Comparison of ENCODE assay signal across 10 cellular contexts in the genomic region with DNA sequence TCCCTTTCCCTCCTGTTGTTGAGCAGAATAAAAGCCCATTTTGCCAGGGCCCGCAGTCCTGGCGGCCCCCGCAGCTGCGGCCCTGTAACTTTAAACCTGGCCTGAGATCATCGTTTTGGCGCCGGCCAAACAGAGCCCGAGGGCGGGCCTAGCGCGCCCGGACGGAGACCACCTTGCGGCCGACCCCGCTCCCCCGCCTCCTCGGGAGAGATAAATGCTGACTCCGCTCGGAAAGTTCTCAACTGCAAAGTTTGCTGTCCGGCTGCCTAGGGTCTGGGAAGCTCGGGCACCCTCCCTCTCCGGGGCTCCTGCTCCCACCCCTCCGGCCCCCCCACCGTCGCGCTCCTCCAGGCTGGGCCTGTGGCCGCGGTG. TPM values are rescaled to one million over a fixed set of nuclear protein-coding genes. Genes with fewer than 3 reads are reported as not detected.
DNase-seq lines count a peak whose midpoint lies in the region; TF ChIP-seq lines count a peak whose summit lies in the region.
"Had no signal": no experiment of that assay in that cellular context is flagged by ENCODE, and none has a peak within 500 bp of the region (broad histone marks: within the 10 kb centered on the region; RNA-seq: fewer than 3 reads in every experiment).

A gene with protein sequence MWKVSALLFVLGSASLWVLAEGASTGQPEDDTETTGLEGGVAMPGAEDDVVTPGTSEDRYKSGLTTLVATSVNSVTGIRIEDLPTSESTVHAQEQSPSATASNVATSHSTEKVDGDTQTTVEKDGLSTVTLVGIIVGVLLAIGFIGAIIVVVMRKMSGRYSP (plus strand): TSS at position 241 of the 372 bp plus-strand sequence. CDS start 202 bp downstream, outside the sequence.

- H3F3A ChIP-seq in GM23248 (ENCODE audit: insufficient read depth), result no peaks in the 10 kb centered on the region

- H3K27ac Mint-ChIP-seq in chondrocyte (ENCODE audit: unreplicated experiment), result no peak within 1 kb of the TSS

- no peaks in the 10 kb centered on the region for H3K9me2 ChIP-seq in GM23248 (ENCODE audit: insufficient read depth)

- peak; percentile 44 for DNase-seq in GM23248
- DNase-seq in chondrocyte (ENCODE audit: low spot score), result no peak
- DNase-seq in retina, result peak; percentile 69
- DNase-seq in occipital lobe (lab: John Stamatoyannopoulos, UW), result no peak
- no peak for DNase-seq in activated CD8-positive, alpha-beta memory T cell treated with anti-CD3 and anti-CD28 coated beads for 24 hours
- no peak for DNase-seq in NCI-H1417 treated with DMSO at 0.1 percent for 48 hours (lab: John Stamatoyannopoulos, UW)
- no peak for DNase-seq in NAMALWA (ENCODE audit: low spot score)

- H3K9ac ChIP-seq in GM23248, result peak within 1 kb of the TSS; percentile 73
- H3K9ac ChIP-seq in iPS-18a (ENCODE audit: low read length), result peak within 1 kb of the TSS; percentile 78

- H3K4me3 Mint-ChIP-seq in chondrocyte (ENCODE audit: unreplicated experiment), result peak within 1 kb of the TSS; percentile 66
- H3K4me3 Mint-ChIP-seq: IgD-negative memory B cell had no signal

- 2 to 3% methylated on average over 25 to 28 of the region's 29 CpGs for WGBS in GM23248 (ENCODE audit: low coverage in 1 of 2, low lambda C conversion rate in 2 of 2, missing lambda C conversion rate in 2 of 2), 2 experiments

- H3K4me2 ChIP-seq in GM23248 (ENCODE audit: unreplicated experiment), result peak within 1 kb of the TSS; percentile 85

- no peaks in the 10 kb centered on the region for H3K36me3 Mint-ChIP-seq in chondrocyte (ENCODE audit: low read depth)
- H3K36me3 Mint-ChIP-seq: IgD-negative memory B cell had no signal

- H3K27ac ChIP-seq in GM23248, result no peak within 1 kb of the TSS
- H3K27ac ChIP-seq in iPS-18a (ENCODE audit: low read length), result no peak within 1 kb of the TSS
- H3K27ac ChIP-seq: neutrophil had no signal

- H3K4me3 ChIP-seq in GM23248 (peak within 1 kb of the TSS; percentile 71), iPS-18a (ENCODE audit: low read length) (peak within 1 kb of the TSS; percentile 90)

- no peaks in the 10 kb centered on the region for H3K79me2 ChIP-seq in GM23248 (ENCODE audit: insufficient read depth)

- H3K27me3 ChIP-seq in GM23248 (replicated peaks; ENCODE audit: insufficient read depth), result no peaks in the 10 kb centered on the region
- peaks cover 17% of the 10 kb centered on the region for H3K27me3 ChIP-seq in iPS-18a (ENCODE audit: control insufficient read depth, insufficient read depth, low read length)

- H2AFZ ChIP-seq in GM23248, result peak within 1 kb of the TSS; percentile 85

- H3K9me3 Mint-ChIP-seq in chondrocyte (ENCODE audit: low read depth), result no peaks in the 10 kb centered on the region

- no peak for TF ChIP-seq CTCF in chondrocyte (IDR thresholded peaks at IDR 0.05)

- in situ Hi-C loops in GM23248 (cut with MboI), result no loop called here

- peaks cover 36% of the 10 kb centered on the region for H3K27me3 Mint-ChIP-seq in chondrocyte (ENCODE audit: low read depth)

- H3K36me3 ChIP-seq in GM23248 (ENCODE audit: low read depth), result no peaks in the 10 kb centered on the region
- H3K36me3 ChIP-seq in iPS-18a (ENCODE audit: control insufficient read depth, low read depth, low read length), result no peaks in the 10 kb centered on the region
- H3K36me3 ChIP-seq: neutrophil had no signal

- H3K4me1 Mint-ChIP-seq in chondrocyte (ENCODE audit: low read depth), result peaks cover 5% of the 10 kb centered on the region
- H3K4me1 Mint-ChIP-seq: IgD-negative memory B cell had no signal

- H3K9me3 ChIP-seq in GM23248 (ENCODE audit: low read depth), result no peaks in the 10 kb centered on the region
- no peaks in the 10 kb centered on the region for H3K9me3 ChIP-seq in iPS-18a (ENCODE audit: control insufficient read depth, low read depth, low read length)
- H3K9me3 ChIP-seq: neutrophil had no signal

- 0 out of 2 replicates have a peak, but pooled peaks cover 7% of the 10 kb centered on the region for H3K4me1 ChIP-seq in GM23248 (ENCODE audit: insufficient read depth)
- peaks cover 32% of the 10 kb centered on the region for H3K4me1 ChIP-seq in iPS-18a (ENCODE audit: control insufficient read depth, low read depth, low read length)

- no peaks in the 10 kb centered on the region for H4K20me1 ChIP-seq in GM23248 (ENCODE audit: insufficient read depth)

RNA-seq across cellular contexts. Expression of the gene that starts here (rescaled TPM):
- 0.25 and 1.1 TPM in 2 replicates for total RNA-seq in GM23248 (2014; rRNA removed; shearing (Covaris generic))
- polyA plus RNA-seq in GM23248 (2016; fragmentation: Nextera tagmentation; extraction: Ambion mirVana), result 1.8 and 2.4 TPM in 2 replicates
- total RNA-seq in chondrocyte (1.0 to 1.3 TPM (median 1.1 TPM) in 3 replicates), occipital lobe (5.9 TPM)
- polyA plus RNA-seq: IgD-negative memory B cell had no signal

Comparison
In these comparisons a context has a peak if more than half of its experiments do, and no peak if none do; other contexts are left out.
1. DNase-seq: peak in GM23248 (single experiment) and retina (single experiment); none in chondrocyte (single experiment), occipital lobe (single experiment), activated CD8-positive, alpha-beta memory T cell treated with anti-CD3 and anti-CD28 coated beads for 24 hours (single experiment), NCI-H1417 treated with DMSO at 0.1 percent for 48 hours (single experiment) and NAMALWA (single experiment).